19 cellular contexts compared by ENCODE assay signal in the genomic region with DNA sequence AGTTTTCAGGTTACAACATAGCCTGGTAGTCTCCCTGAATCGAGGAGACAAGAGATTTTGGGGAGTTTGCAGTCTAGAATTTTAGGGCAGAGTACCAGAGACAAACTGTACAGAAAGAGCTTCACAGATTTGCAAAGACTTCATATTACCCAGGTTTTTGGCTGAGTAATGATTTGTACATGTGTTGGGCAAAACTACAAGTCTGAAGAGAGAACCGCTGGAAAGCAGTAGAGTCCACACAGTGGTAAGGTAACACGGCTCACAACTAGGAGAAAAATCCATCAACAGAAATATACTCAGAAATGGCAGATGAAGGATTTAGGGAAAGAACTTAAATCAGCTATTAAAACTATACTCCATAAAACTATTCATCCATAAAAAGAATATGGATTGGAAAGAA. TPM values are rescaled to one million over a fixed set of nuclear protein-coding genes. Genes with fewer than 3 reads are reported as not detected.
DNase-seq lines count a peak whose midpoint lies in the region; ATAC-seq and TF ChIP-seq lines count a peak whose summit lies in the region.
"Had no signal": no experiment of that assay in that cellular context is flagged by ENCODE, and none has a peak within 500 bp of the region (broad histone marks: within the 10 kb centered on the region; RNA-seq: fewer than 3 reads in every experiment).

No MANE protein-coding gene starts in this region.

- H3K36me3 ChIP-seq in right atrium auricular region (no peaks in the 10 kb centered on the region), mesenchymal stem cell (ENCODE audit: control insufficient read depth in 1 of 2, insufficient read depth in 2 of 2, low read depth in 1 of 2, low read length in 2 of 2) (peaks cover 0 to 2% of the 10 kb centered on the region in 2 experiments), HAP-1 (replicated peaks) (no peaks in the 10 kb centered on the region)

- H3K4me1 ChIP-seq in right atrium auricular region = no peaks in the 10 kb centered on the region
- H3K4me1 ChIP-seq in mesenchymal stem cell (ENCODE audit: control insufficient read depth, insufficient read depth, low read depth, low read length) = no peaks in the 10 kb centered on the region
- H3K4me1 ChIP-seq in HAP-1 = no peaks in the 10 kb centered on the region
- H3K4me1 ChIP-seq: Caco-2 had no signal

- no peak overlapping the region for H3K4ac ChIP-seq in mesenchymal stem cell (ENCODE audit: low read depth in 1 of 2, low read length in 2 of 2)

- no peak overlapping the region for H3K18ac ChIP-seq in mesenchymal stem cell (ENCODE audit: low read depth in 1 of 2, low read length in 2 of 2)

- H3K4me3 ChIP-seq in right atrium auricular region (no peak overlapping the region), mesenchymal stem cell (ENCODE audit: insufficient read depth in 1 of 2, low read depth in 1 of 2, low read length in 2 of 2) (no peak overlapping the region), HAP-1 (no peak overlapping the region)
- H3K4me3 ChIP-seq: GM23338, SK-N-MC had no signal

- no peak overlapping the region for H3K4me3 Mint-ChIP-seq in CD4-positive, alpha-beta T cell
- no peak overlapping the region for H3K4me3 Mint-ChIP-seq in endothelial cell (ENCODE audit: unreplicated experiment)
- H3K4me3 Mint-ChIP-seq: CD14-positive monocyte, GM23338 had no signal

- ATAC-seq in Right ventricle myocardium inferior = peak; percentile 13
- ATAC-seq in CD4-positive, alpha-beta T cell (ENCODE audit: poor library complexity) = no peak
- ATAC-seq: GM23338, HCT116 had no signal

- no peak overlapping the region for H2BK120ac ChIP-seq in mesenchymal stem cell (ENCODE audit: low read depth, low read length)

- no peak overlapping the region for H2BK15ac ChIP-seq in mesenchymal stem cell (ENCODE audit: low read depth, poor library complexity, severe bottlenecking)

- intact Hi-C loops in Right ventricle myocardium inferior (cut with DNase I) = no loop called here
- intact Hi-C loops in CD4-positive, alpha-beta T cell (cut with DNase I, micrococcal nuclease) = no loop called here

- H3K9ac ChIP-seq in mesenchymal stem cell (ENCODE audit: low read length) = peak overlapping the region; percentile 6

- DNase-seq in Right ventricle myocardium inferior (ENCODE audit: missing footprints) (no peak), right atrium auricular region (ENCODE audit: low spot score) (no peak), endothelial cell (ENCODE audit: low spot score) (no peak), mesenchymal stem cell (no peak), HAP-1 (ENCODE audit: low spot score in 2 of 2) (no peak), RPMI8226 (no peak), GM19238 (ENCODE audit: insufficient read length, low spot score) (no peak)
- DNase-seq in CD4-positive, alpha-beta T cell = no peak
- DNase-seq: Caco-2; MM.1S; NCI-H1092; NCI-H1436 treated with DMSO at 0.1 percent for 48 hours; NCI-H748 treated with DMSO at 0.1 percent for 48 hours; NK-92 treated with Interleukin-12 subunit alpha and Interleukin-12 subunit beta, amount 100 ng/mL, for 24 hours; SHP77 had no signal

- no peaks in the 10 kb centered on the region for H3K9me3 ChIP-seq in right atrium auricular region
- H3K9me3 ChIP-seq in CD4-positive, alpha-beta T cell (ENCODE audit: control insufficient read depth, low read length) = no peaks in the 10 kb centered on the region
- H3K9me3 ChIP-seq in mesenchymal stem cell (ENCODE audit: control insufficient read depth, low read length) = no peaks in the 10 kb centered on the region
- no peaks in the 10 kb centered on the region for H3K9me3 ChIP-seq in HAP-1
- H3K9me3 ChIP-seq: Caco-2 had no signal

- WGBS in mesenchymal stem cell = 92% methylated on average over 2 of the region's 3 CpGs

- TF ChIP-seq CTCF in right atrium auricular region (IDR thresholded peaks at IDR 0.05) = no peak
- TF ChIP-seq CTCF in CD4-positive, alpha-beta T cell (IDR thresholded peaks at IDR 0.05) = no peak
- no peak for TF ChIP-seq CTCF in endothelial cell (IDR thresholded peaks at IDR 0.05; ENCODE audit: unreplicated experiment)

- peak overlapping the region; percentile 5 for H3K27ac Mint-ChIP-seq in CD4-positive, alpha-beta T cell
- H3K27ac Mint-ChIP-seq in endothelial cell (ENCODE audit: unreplicated experiment) = peak overlapping the region; percentile 53
- H3K27ac Mint-ChIP-seq: CD14-positive monocyte, GM23338 had no signal

- no peak overlapping the region for H2AK5ac ChIP-seq in mesenchymal stem cell (ENCODE audit: low read length, severe bottlenecking)

- no peak overlapping the region for H3K27ac ChIP-seq in right atrium auricular region
- H3K27ac ChIP-seq in CD4-positive, alpha-beta T cell (ENCODE audit: low read depth, low read length) = no peak overlapping the region
- H3K27ac ChIP-seq in mesenchymal stem cell (ENCODE audit: low read length, poor library complexity, severe bottlenecking) = no peak overlapping the region
- H3K27ac ChIP-seq: SK-N-MC had no signal

- CTCF ChIA-PET in CD4-positive, alpha-beta T cell (lab: Charles Lee) = no interaction called here

- POLR2A ChIA-PET in CD4-positive, alpha-beta T cell (lab: Charles Lee) = no interaction called here

- H3K79me1 ChIP-seq in mesenchymal stem cell (replicated peaks; ENCODE audit: low read length, poor library complexity, severe bottlenecking) = peaks cover 15% of the 10 kb centered on the region

- H2BK5ac ChIP-seq in mesenchymal stem cell (ENCODE audit: low read depth, low read length, poor library complexity, severe bottlenecking) = no peak overlapping the region

- H4K91ac ChIP-seq in mesenchymal stem cell (ENCODE audit: low read length) = no peak overlapping the region

- no peak overlapping the region for H3K23ac ChIP-seq in mesenchymal stem cell (ENCODE audit: low read length in 2 of 2)

- H3K27me3 ChIP-seq in right atrium auricular region (no peaks in the 10 kb centered on the region), mesenchymal stem cell (ENCODE audit: control insufficient read depth in 1 of 2, insufficient read depth in 1 of 2, low read length in 2 of 2) (no peaks in the 10 kb centered on the region), HAP-1 (ENCODE audit: low read depth) (no peaks in the 10 kb centered on the region)
- no peaks in the 10 kb centered on the region for H3K27me3 ChIP-seq in CD4-positive, alpha-beta T cell (ENCODE audit: control insufficient read depth, insufficient read depth, low read length)

- H3K36me3 Mint-ChIP-seq in CD4-positive, alpha-beta T cell (ENCODE audit: low read depth) = peaks cover 63% of the 10 kb centered on the region
- peaks cover 10% of the 10 kb centered on the region for H3K36me3 Mint-ChIP-seq in endothelial cell (ENCODE audit: low read depth, unreplicated experiment)

- H3K4me1 Mint-ChIP-seq in CD4-positive, alpha-beta T cell (ENCODE audit: low read depth) = peaks cover 59% of the 10 kb centered on the region
- H3K4me1 Mint-ChIP-seq in endothelial cell (ENCODE audit: unreplicated experiment) = no peaks in the 10 kb centered on the region
- H3K4me1 Mint-ChIP-seq: CD14-positive monocyte, GM23338 had no signal

- peaks cover 15% of the 10 kb centered on the region for H3K9me3 Mint-ChIP-seq in CD4-positive, alpha-beta T cell
- H3K9me3 Mint-ChIP-seq in endothelial cell (ENCODE audit: unreplicated experiment) = no peaks in the 10 kb centered on the region

- no peak overlapping the region for H3K4me2 ChIP-seq in mesenchymal stem cell (ENCODE audit: low read length, poor library complexity, severe bottlenecking)
- H3K4me2 ChIP-seq: GM23338 had no signal

- no peak overlapping the region for H4K8ac ChIP-seq in mesenchymal stem cell (ENCODE audit: low read length)

- no peak overlapping the region for H2BK12ac ChIP-seq in mesenchymal stem cell (ENCODE audit: low read length in 2 of 2)

- H2AFZ ChIP-seq in mesenchymal stem cell (ENCODE audit: low read depth, low read length) = no peak overlapping the region
- H2AFZ ChIP-seq: GM23338 had no signal

- no peaks in the 10 kb centered on the region for H3K27me3 Mint-ChIP-seq in CD4-positive, alpha-beta T cell
- H3K27me3 Mint-ChIP-seq in endothelial cell (ENCODE audit: unreplicated experiment) = no peaks in the 10 kb centered on the region

- in situ Hi-C loops in HAP-1 (cut with MboI; ENCODE audit: low sequenced_read_pairs) = no loop called here

- no peak overlapping the region for H3K14ac ChIP-seq in mesenchymal stem cell (ENCODE audit: low read length in 2 of 2)

RNA-seq across cellular contexts. Expression of a gene that starts 25.7 kb away (rescaled TPM):
- 4.0 TPM for total RNA-seq in Right ventricle myocardium inferior
- total RNA-seq in right atrium auricular region = 1 to 10 TPM; 6.6 to 9.2 TPM
- 10 to 100 TPM; 94.6 to 97.4 TPM for total RNA-seq in CD4-positive, alpha-beta T cell
- total RNA-seq in endothelial cell (ENCODE audit: unreplicated experiment) = 11.9 TPM
- polyA plus RNA-seq in mesenchymal stem cell (2013, experiment 1 of 2) = 10.4 TPM
- polyA plus RNA-seq in mesenchymal stem cell (2013, experiment 2 of 2) = 11.3 TPM
